ENCODE assay signal across 21 cellular contexts in the genomic region with DNA sequence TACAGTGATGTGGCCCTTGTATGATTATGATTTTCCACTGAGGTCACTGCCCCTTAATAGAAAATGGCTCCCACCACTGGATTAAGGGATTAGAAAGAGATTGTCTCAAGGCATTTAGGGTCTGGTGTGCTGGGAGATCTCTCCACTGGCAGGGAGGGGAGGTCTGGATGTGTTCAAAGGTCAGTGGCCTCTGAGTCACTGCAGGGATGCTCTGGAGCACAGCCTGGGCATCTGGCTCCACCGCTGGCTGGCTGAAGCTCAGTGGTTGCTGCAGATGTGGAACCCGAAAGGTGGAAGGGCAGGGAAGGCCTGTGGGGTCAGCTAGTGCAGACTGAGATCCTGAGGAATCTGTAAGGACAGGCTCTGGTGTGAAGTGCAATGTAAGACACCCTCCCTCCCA. TPM values are rescaled to one million over a fixed set of nuclear protein-coding genes. Genes with fewer than 3 reads are reported as not detected.
A peak's percentile ranks its signal among the peaks of the same experiment; 100 is the strongest.
DNase-seq lines count a peak whose midpoint lies in the region; ATAC-seq, FAIRE-seq and TF ChIP-seq lines count a peak whose summit lies in the region.
"Had no signal": no experiment of that assay in that cellular context is flagged by ENCODE, and none has a peak within 500 bp of the region (broad histone marks: within the 10 kb centered on the region; RNA-seq: fewer than 3 reads in every experiment).

No MANE protein-coding gene starts in this region.

- no peaks in the 10 kb centered on the region for H3K79me2 ChIP-seq in HepG2 (ENCODE audit: insufficient read depth, low read length)

- TF ChIP-seq CTCF in WERI-Rb-1 (IDR thresholded peaks at IDR 0.05; ENCODE audit: low read depth, low read length), result no peak
- no peak for TF ChIP-seq CTCF in HepG2 (CRISPR knock-in tag; IDR thresholded peaks at IDR 0.05)
- no peak for TF ChIP-seq CTCF in sigmoid colon (IDR thresholded peaks at IDR 0.05)

- CTCF ChIA-PET in HepG2 (lab: Yijun Ruan, JAX; ENCODE audit: low intra/inter-chr PET ratio, low total read pairs), result no interaction called here

- H3K9ac ChIP-seq in HepG2 (ENCODE audit: insufficient read depth, low read depth, low read length), result no peak overlapping the region

- no TSS peak for BruUV-seq in HepG2 (replicated peaks; lab: Mats Ljungman, UMichigan)

- no peaks in the 10 kb centered on the region for H3K27me3 ChIP-seq in WERI-Rb-1 (ENCODE audit: insufficient read depth, low read depth, severe bottlenecking)
- H3K27me3 ChIP-seq in HepG2 (ENCODE audit: control insufficient read depth in 1 of 2, insufficient read depth in 2 of 2, low read length in 2 of 2), result no peaks in the 10 kb centered on the region
- H3K27me3 ChIP-seq in sigmoid colon, result no peaks in the 10 kb centered on the region

- H2AFZ ChIP-seq in HepG2 (ENCODE audit: low read length), result no peak overlapping the region

- H4K20me1 ChIP-seq in HepG2 (ENCODE audit: insufficient read depth, low read length), result no peaks in the 10 kb centered on the region

- no peak overlapping the region for H3K4me2 ChIP-seq in HepG2 (ENCODE audit: low read depth, low read length)
- H3K4me2 ChIP-seq: A549 had no signal

- ATAC-seq in HepG2, result peak; percentile 38; the same call in 1 of the 3 replicates
- no peak for ATAC-seq in HG03108 (IDR thresholded peaks at IDR 0.05; ENCODE audit: unreplicated experiment)
- ATAC-seq in GM21423 (IDR thresholded peaks at IDR 0.05; ENCODE audit: unreplicated experiment), result no peak
- ATAC-seq in GM21619 (IDR thresholded peaks at IDR 0.05; ENCODE audit: unreplicated experiment), result no peak
- ATAC-seq: A549 had no signal

- no peak for TF ChIP-seq EP300 in HepG2 (IDR thresholded peaks at IDR 0.05; ENCODE audit: low read depth in 2 of 2, low read length in 2 of 2)
- no peak for TF ChIP-seq EP300 in HepG2 (CRISPR knock-in tag; IDR thresholded peaks at IDR 0.05; ENCODE audit: borderline replicate concordance)
- TF ChIP-seq EP300 in sigmoid colon (IDR thresholded peaks at IDR 0.05), result no peak

- in situ Hi-C loops in HepG2 (cut with HindIII; ENCODE audit: extremely low pct_ligation_motif_present, low pct_unique_long_range_greater_than_20kb), result no loop called here

- no peak overlapping the region for H3K4me3 ChIP-seq in WERI-Rb-1 (ENCODE audit: low read depth, low read length)
- H3K4me3 ChIP-seq in HepG2 (replicated peaks in 1 of 3; ENCODE audit: insufficient read depth in 1 of 3, low read depth in 2 of 3, low read length in 3 of 3), result no peak overlapping the region
- no peak overlapping the region for H3K4me3 ChIP-seq in sigmoid colon
- H3K4me3 ChIP-seq: A549 had no signal

- no peak overlapping the region for H3K27ac ChIP-seq in WERI-Rb-1
- H3K27ac ChIP-seq in HepG2 (ENCODE audit: extremely low read length, insufficient read depth, low read length), result no peak overlapping the region
- no peak overlapping the region for H3K27ac ChIP-seq in sigmoid colon
- H3K27ac ChIP-seq: A549 had no signal

- H3K36me3 ChIP-seq in WERI-Rb-1, result no peaks in the 10 kb centered on the region
- no peaks in the 10 kb centered on the region for H3K36me3 ChIP-seq in HepG2 (replicated peaks in 1 of 2; ENCODE audit: control insufficient read depth in 1 of 2, insufficient read depth in 2 of 2, low read length in 2 of 2)
- H3K36me3 ChIP-seq in sigmoid colon, result no peaks in the 10 kb centered on the region

- H3K9me3 ChIP-seq in WERI-Rb-1 (ENCODE audit: severe bottlenecking) (no peaks in the 10 kb centered on the region), HepG2 (ENCODE audit: low read length) (no peaks in the 10 kb centered on the region), sigmoid colon (no peaks in the 10 kb centered on the region)
- H3K9me3 ChIP-seq: A549 had no signal

- TF ChIP-seq RAD21 in HepG2 (CRISPR knock-in tag; IDR thresholded peaks at IDR 0.05), result no peak

- no peak for FAIRE-seq in HepG2 (lab: Jason Lieb, UNC)
- FAIRE-seq: A549, GM12891, GM18507, H1 had no signal

- H3K4me1 ChIP-seq in HepG2 (ENCODE audit: insufficient read depth, low read length) (peaks cover 10% of the 10 kb centered on the region), sigmoid colon (no peaks in the 10 kb centered on the region)
- H3K4me1 ChIP-seq: A549 had no signal

- peak; percentile 11 for DNase-seq in HCEC 1CT
- DNase-seq in WERI-Rb-1, result peak; percentile 71
- no peak for DNase-seq in HepG2 (ENCODE audit: low spot score)
- DNase-seq in sigmoid colon, result peak; percentile 35
- DNase-seq: C1 segment of cervical spinal cord, DMS 273 treated with DMSO at 0.1 percent for 48 hours, GF-D8, NCI-H1105 treated with DMSO at 0.1 percent for 48 hours, NCI-H187, NCI-H526 treated with DMSO at 0.1 percent for 48 hours, OCI-M1, RPMI8226, SIG-M5 had no signal

- POLR2A ChIA-PET in HepG2 (lab: Yijun Ruan, JAX), result no interaction called here

- intact Hi-C loops in HepG2 (cut with micrococcal nuclease; ENCODE audit: unreplicated experiment) (no loop called here), sigmoid colon (cut with DNase I) (no loop called here)

- TF ChIP-seq POLR2A in HepG2 (IDR thresholded peaks at IDR 0.05; ENCODE audit: insufficient read depth in 1 of 2, low read depth in 2 of 2, low read length in 2 of 2) (no peak), sigmoid colon (IDR thresholded peaks at IDR 0.05) (no peak)

- WGBS in HepG2 (ENCODE audit: low lambda C conversion rate), result 13% methylated on average over 2 of the region's 2 CpGs
- WGBS in sigmoid colon, 2 donors, result 75 to 80% methylated on average over 2 of the region's 2 CpGs

RNA-seq across cellular contexts. Expression of gene CHI3L1, which starts 18.3 kb away (rescaled TPM):
- 0.13 TPM in 1 of 2 replicates, not detected in the other for total RNA-seq in HepG2 (2016; rRNA removed; fragmentation: Illumina TruSeq; extraction: Trizol)
- total RNA-seq in HepG2 (2016; cell fraction: cytosol; rRNA removed; fragmentation: Illumina TruSeq; extraction: Trizol; ENCODE audit: low read depth), result not detected in 2 replicates
- total RNA-seq in HepG2 (2016; cell fraction: insoluble cytoplasmic fraction; rRNA removed; fragmentation: Illumina TruSeq; extraction: Trizol), result 0.17 TPM in 1 of 2 replicates, not detected in the other
- total RNA-seq in HepG2 (2016; cell fraction: membrane; rRNA removed; fragmentation: Illumina TruSeq; extraction: Trizol), result not detected in 2 replicates
- total RNA-seq in HepG2 (2016; cell fraction: nucleus; rRNA removed; fragmentation: Illumina TruSeq; extraction: Trizol), result not detected in 2 replicates
- polyA plus RNA-seq in HepG2 (2011; rRNA removed), result 0.09 and 0.17 TPM in 2 replicates
- 0.13 TPM in 2 replicates for polyA plus RNA-seq in HepG2 (2011; cell fraction: cytosol; rRNA removed)
- polyA plus RNA-seq in HepG2 (2011; cell fraction: nucleus; rRNA removed), result 0.12 and 0.35 TPM in 2 replicates
- polyA plus RNA-seq in HepG2 (2012), result not detected in 2 replicates
- not detected in 2 replicates for polyA plus RNA-seq in HepG2 (2016; cell fraction: cytosol; fragmentation: Illumina TruSeq; extraction: Trizol; ENCODE audit: low read depth)
- polyA plus RNA-seq in HepG2 (2016; cell fraction: insoluble cytoplasmic fraction; fragmentation: Illumina TruSeq; extraction: Trizol; ENCODE audit: low read depth), result not detected in 2 replicates
- polyA plus RNA-seq in HepG2 (2016; cell fraction: membrane; fragmentation: Illumina TruSeq; extraction: Trizol; ENCODE audit: low read depth), result not detected in 2 replicates
- polyA plus RNA-seq in HepG2 (2016; cell fraction: nucleus; fragmentation: Illumina TruSeq; extraction: Trizol; ENCODE audit: insufficient read depth, low read depth), result 0.41 TPM in 1 of 2 replicates, not detected in the other
- not detected in 2 replicates for polyA minus RNA-seq in HepG2 (2011; rRNA and poly(A)+ RNA removed; ENCODE audit: low replicate concordance)
- not detected in 2 replicates for polyA minus RNA-seq in HepG2 (2011; cell fraction: cytosol; rRNA and poly(A)+ RNA removed)
- polyA minus RNA-seq in HepG2 (2011; cell fraction: nucleus; rRNA and poly(A)+ RNA removed), result not detected in 2 replicates
- total RNA-seq in sigmoid colon, result 1 to 10 TPM in 3 of 4 donors, not detected in 1; 2.2 to 9.1 (median 2.6) TPM
- polyA plus RNA-seq in sigmoid colon, result 10 to 100 TPM in 1 of 3 donors, 1 to 10 TPM in 2; 1.2 to 28.8 (median 4.9) TPM
- total RNA-seq: H1 had no signal

RNA-seq across cellular contexts. Expression of gene CHIT1, which starts 24.7 kb away (rescaled TPM):
- total RNA-seq in HepG2 (2016; rRNA removed; fragmentation: Illumina TruSeq; extraction: Trizol), result not detected in 2 replicates
- not detected in 2 replicates for total RNA-seq in HepG2 (2016; cell fraction: cytosol; rRNA removed; fragmentation: Illumina TruSeq; extraction: Trizol; ENCODE audit: low read depth)
- total RNA-seq in HepG2 (2016; cell fraction: insoluble cytoplasmic fraction; rRNA removed; fragmentation: Illumina TruSeq; extraction: Trizol), result not detected in 2 replicates
- not detected in 2 replicates for total RNA-seq in HepG2 (2016; cell fraction: membrane; rRNA removed; fragmentation: Illumina TruSeq; extraction: Trizol)
- not detected in 2 replicates for total RNA-seq in HepG2 (2016; cell fraction: nucleus; rRNA removed; fragmentation: Illumina TruSeq; extraction: Trizol)
- polyA plus RNA-seq in HepG2 (2011; rRNA removed), result not detected in 2 replicates
- not detected in 2 replicates for polyA plus RNA-seq in HepG2 (2011; cell fraction: cytosol; rRNA removed)
- polyA plus RNA-seq in HepG2 (2011; cell fraction: nucleus; rRNA removed), result not detected in 2 replicates
- polyA plus RNA-seq in HepG2 (2012), result not detected in 2 replicates
- not detected in 2 replicates for polyA plus RNA-seq in HepG2 (2016; cell fraction: cytosol; fragmentation: Illumina TruSeq; extraction: Trizol; ENCODE audit: low read depth)
- not detected in 2 replicates for polyA plus RNA-seq in HepG2 (2016; cell fraction: insoluble cytoplasmic fraction; fragmentation: Illumina TruSeq; extraction: Trizol; ENCODE audit: low read depth)
- not detected in 2 replicates for polyA plus RNA-seq in HepG2 (2016; cell fraction: membrane; fragmentation: Illumina TruSeq; extraction: Trizol; ENCODE audit: low read depth)
- polyA plus RNA-seq in HepG2 (2016; cell fraction: nucleus; fragmentation: Illumina TruSeq; extraction: Trizol; ENCODE audit: insufficient read depth, low read depth), result not detected in 2 replicates
- polyA minus RNA-seq in HepG2 (2011; rRNA and poly(A)+ RNA removed; ENCODE audit: low replicate concordance), result 0.16 TPM in 1 of 2 replicates, not detected in the other
- not detected in 2 replicates for polyA minus RNA-seq in HepG2 (2011; cell fraction: cytosol; rRNA and poly(A)+ RNA removed)
- not detected in 2 replicates for polyA minus RNA-seq in HepG2 (2011; cell fraction: nucleus; rRNA and poly(A)+ RNA removed)
- not detected for total RNA-seq in sigmoid colon
- polyA plus RNA-seq in sigmoid colon, result under 1 TPM in 1 of 3 donors, not detected in 2; 0.98 TPM
- total RNA-seq: H1, MCF 10A had no signal
- polyA plus RNA-seq: A549, H1 had no signal

RNA-seq across cellular contexts. Expression of gene MYBPH, which starts 29.1 kb away (rescaled TPM):
- not detected in 2 replicates for total RNA-seq in HepG2 (2016; rRNA removed; fragmentation: Illumina TruSeq; extraction: Trizol)
- total RNA-seq in HepG2 (2016; cell fraction: cytosol; rRNA removed; fragmentation: Illumina TruSeq; extraction: Trizol; ENCODE audit: low read depth), result not detected in 2 replicates
- not detected in 2 replicates for total RNA-seq in HepG2 (2016; cell fraction: insoluble cytoplasmic fraction; rRNA removed; fragmentation: Illumina TruSeq; extraction: Trizol)
- not detected in 2 replicates for total RNA-seq in HepG2 (2016; cell fraction: membrane; rRNA removed; fragmentation: Illumina TruSeq; extraction: Trizol)
- not detected in 2 replicates for total RNA-seq in HepG2 (2016; cell fraction: nucleus; rRNA removed; fragmentation: Illumina TruSeq; extraction: Trizol)
- polyA plus RNA-seq in HepG2 (2011; rRNA removed), result 0.04 TPM in 1 of 2 replicates, not detected in the other
- not detected in 2 replicates for polyA plus RNA-seq in HepG2 (2011; cell fraction: cytosol; rRNA removed)
- polyA plus RNA-seq in HepG2 (2011; cell fraction: nucleus; rRNA removed), result not detected in 2 replicates
- not detected in 2 replicates for polyA plus RNA-seq in HepG2 (2012)
- not detected in 2 replicates for polyA plus RNA-seq in HepG2 (2016; cell fraction: cytosol; fragmentation: Illumina TruSeq; extraction: Trizol; ENCODE audit: low read depth)
- not detected in 2 replicates for polyA plus RNA-seq in HepG2 (2016; cell fraction: insoluble cytoplasmic fraction; fragmentation: Illumina TruSeq; extraction: Trizol; ENCODE audit: low read depth)
- not detected in 2 replicates for polyA plus RNA-seq in HepG2 (2016; cell fraction: membrane; fragmentation: Illumina TruSeq; extraction: Trizol; ENCODE audit: low read depth)
- polyA plus RNA-seq in HepG2 (2016; cell fraction: nucleus; fragmentation: Illumina TruSeq; extraction: Trizol; ENCODE audit: insufficient read depth, low read depth), result not detected in 2 replicates
- not detected in 2 replicates for polyA minus RNA-seq in HepG2 (2011; rRNA and poly(A)+ RNA removed; ENCODE audit: low replicate concordance)
- polyA minus RNA-seq in HepG2 (2011; cell fraction: cytosol; rRNA and poly(A)+ RNA removed), result not detected in 2 replicates
- polyA minus RNA-seq in HepG2 (2011; cell fraction: nucleus; rRNA and poly(A)+ RNA removed), result not detected in 2 replicates
- total RNA-seq in sigmoid colon, result not detected
- not detected for polyA plus RNA-seq in sigmoid colon
- total RNA-seq: H1, MCF 10A had no signal
- polyA plus RNA-seq: A549, H1 had no signal
